Comparison of ENCODE assay signal across 14 cellular contexts in genomic region chr2:1654696-1655374, GRCh38.
DNase-seq lines count a peak whose midpoint lies in the region; ATAC-seq and TF ChIP-seq lines count a peak whose summit lies in the region.
"Had no signal": no experiment of that assay in that cellular context is flagged by ENCODE, and none has a peak within 500 bp of the region (broad histone marks: within the 10 kb centered on the region; RNA-seq: fewer than 3 reads in every experiment).

No MANE protein-coding gene starts in this region.

- H3K9me3 ChIP-seq in Panc1 (ENCODE audit: control insufficient read depth, insufficient read depth, low read depth, low read length) (no peaks in the 10 kb centered on the region), neural progenitor cell (ENCODE audit: low read depth) (no peaks in the 10 kb centered on the region)
- H3K9me3 ChIP-seq: adrenal gland had no signal

- H3K27ac ChIP-seq in ACC112 (ENCODE audit: low read depth, low read length) (peak overlapping the region; percentile 99), Panc1 (ENCODE audit: low read length) (peak overlapping the region; percentile 1), rectal smooth muscle tissue (ENCODE audit: low read depth, low read length) (peak overlapping the region; percentile 38), neural progenitor cell (no peak overlapping the region)

- no peak for DNase-seq in Panc1 (ENCODE audit: low read depth, low spot score)
- DNase-seq in Right ventricle myocardium superior: peak; percentile 37
- no peak for DNase-seq in DMS79 treated with DMSO at 0.1 percent for 48 hours (lab: John Stamatoyannopoulos, UW)
- DNase-seq in neural progenitor cell (ENCODE audit: low spot score): no peak
- no peak for DNase-seq in ureter (ENCODE audit: low spot score)
- DNase-seq: activated CD4-positive, alpha-beta T cell treated with anti-CD3 and anti-CD28 coated beads for 48 hours; cortex of kidney; NCI-H2081 treated with DMSO at 0.1 percent for 48 hours; NCI-H774; T1000 had no signal

- CTCF ChIA-PET in Panc1 (lab: Charles Lee): no interaction called here

- H3K4me1 ChIP-seq in ACC112 (ENCODE audit: control insufficient read depth, insufficient read depth, low read length, unreplicated experiment) (peaks cover 41% of the 10 kb centered on the region), Panc1 (ENCODE audit: control insufficient read depth, insufficient read depth, low read length) (peaks cover 21% of the 10 kb centered on the region), rectal smooth muscle tissue (ENCODE audit: control insufficient read depth, insufficient read depth, low read length) (peaks cover 36% of the 10 kb centered on the region), neural progenitor cell (no peaks in the 10 kb centered on the region)

- peaks cover 18% of the 10 kb centered on the region for H4K20me1 ChIP-seq in neural progenitor cell (ENCODE audit: low read depth)

- peaks cover 3% of the 10 kb centered on the region for H3K9me3 Mint-ChIP-seq in neural progenitor cell

- H3K4me3 ChIP-seq in ACC112 (ENCODE audit: low read depth, low read length) (0 out of 2 replicates have a peak overlapping the region, but pooled peaks have one; percentile 35), Panc1 (ENCODE audit: low read depth in 2 of 2, low read length in 2 of 2) (no peak overlapping the region), rectal smooth muscle tissue (ENCODE audit: low read length) (no peak overlapping the region), neural progenitor cell (no peak overlapping the region)
- H3K4me3 ChIP-seq: adrenal gland had no signal

- intact Hi-C loops in Panc1 (cut with micrococcal nuclease; ENCODE audit: unreplicated experiment) (no loop called here), Right ventricle myocardium superior (cut with DNase I) (no loop called here)

- H3K79me2 ChIP-seq in ACC112 (ENCODE audit: control insufficient read depth, insufficient read depth, low read length, unreplicated experiment) (peaks cover 3% of the 10 kb centered on the region), neural progenitor cell (ENCODE audit: low read depth) (no peaks in the 10 kb centered on the region)

- H3K4me3 Mint-ChIP-seq in neural progenitor cell: no peak overlapping the region

- BruUV-seq in Panc1 (replicated peaks; lab: Mats Ljungman, UMichigan): no TSS peak

- no peak overlapping the region for H3K9ac ChIP-seq in rectal smooth muscle tissue (ENCODE audit: low read length)
- H3K9ac ChIP-seq in neural progenitor cell: no peak overlapping the region

- H3K36me3 ChIP-seq in ACC112 (ENCODE audit: insufficient read depth, low read length) (peaks cover 22% of the 10 kb centered on the region; the same call in 1 of the 2 replicates), Panc1 (ENCODE audit: control insufficient read depth, insufficient read depth, low read length) (no peaks in the 10 kb centered on the region), rectal smooth muscle tissue (ENCODE audit: control insufficient read depth, insufficient read depth, low read length) (peaks cover 4% of the 10 kb centered on the region), neural progenitor cell (no peaks in the 10 kb centered on the region)

- TF ChIP-seq CTCF in Panc1 (IDR thresholded peaks at IDR 0.05) (no peak), neural progenitor cell (IDR thresholded peaks at IDR 0.05) (no peak)

- POLR2A ChIA-PET in Panc1 (lab: Charles Lee): no interaction called here

- ATAC-seq in Panc1: no peak
- no peak for ATAC-seq in Right ventricle myocardium superior (ENCODE audit: poor library complexity)
- ATAC-seq in GM18868 (IDR thresholded peaks at IDR 0.05; ENCODE audit: unreplicated experiment): no peak

- no peaks in the 10 kb centered on the region for H3F3A ChIP-seq in neural progenitor cell (ENCODE audit: low read depth)

- no peak overlapping the region for H3K4me2 ChIP-seq in neural progenitor cell

- peaks cover 30% of the 10 kb centered on the region for H3K36me3 Mint-ChIP-seq in neural progenitor cell

- H3K27me3 ChIP-seq in ACC112 (ENCODE audit: insufficient read depth, low read length) (no peaks in the 10 kb centered on the region), Panc1 (ENCODE audit: control insufficient read depth, insufficient read depth, low read length) (no peaks in the 10 kb centered on the region), rectal smooth muscle tissue (ENCODE audit: control insufficient read depth, insufficient read depth, low read length) (no peaks in the 10 kb centered on the region), neural progenitor cell (no peaks in the 10 kb centered on the region)
- H3K27me3 ChIP-seq: adrenal gland had no signal

- peaks cover 14% of the 10 kb centered on the region for H3K4me1 Mint-ChIP-seq in neural progenitor cell

- no peak overlapping the region for H3K27ac Mint-ChIP-seq in neural progenitor cell

- no peak overlapping the region for H2AFZ ChIP-seq in ACC112 (ENCODE audit: low read length, unreplicated experiment)
- no peak overlapping the region for H2AFZ ChIP-seq in neural progenitor cell (replicated peaks)

- in situ Hi-C loops in Panc1 (cut with HindIII; ENCODE audit: low pct_unique_long_range_greater_than_20kb, low sequenced_read_pairs): no loop called here

- peaks cover 5% of the 10 kb centered on the region for H3K27me3 Mint-ChIP-seq in neural progenitor cell (ENCODE audit: insufficient read depth, low read depth)
